In genomic region chr2:175690113-175690716, GRCh38 we compare ENCODE assay signal across 8 cellular contexts.
DNase-seq lines count a peak whose midpoint lies in the region; ATAC-seq and TF ChIP-seq lines count a peak whose summit lies in the region.

No MANE protein-coding gene starts in this region.

- no peak overlapping the region for H3K27ac Mint-ChIP-seq in CD4-positive, alpha-beta T cell

- H3K4me1 Mint-ChIP-seq in CD4-positive, alpha-beta T cell (ENCODE audit: low read depth): no peaks in the 10 kb centered on the region

- peaks cover 50% of the 10 kb centered on the region for H3K27me3 Mint-ChIP-seq in CD4-positive, alpha-beta T cell

- no peaks in the 10 kb centered on the region for H3K9me3 Mint-ChIP-seq in CD4-positive, alpha-beta T cell

- no peak for DNase-seq in CD4-positive, alpha-beta T cell
- DNase-seq in GM13977 (ENCODE audit: low spot score): peak; percentile 28
- DNase-seq in HT-29 (ENCODE audit: low spot score): peak; percentile 86
- DNase-seq in dedifferentiated amniotic fluid mesenchymal stem cell (ENCODE audit: extremely low spot score): peak; percentile 90
- peak; percentile 77 to 81 for DNase-seq in lung microvascular endothelial cell (ENCODE audit: low read depth in 2 of 2)

- H3K36me3 ChIP-seq in OCI-LY1 (ENCODE audit: insufficient read depth, low read length): no peaks in the 10 kb centered on the region

- no peaks in the 10 kb centered on the region for H3K4me1 ChIP-seq in OCI-LY1 (ENCODE audit: insufficient read depth, low read length, severe bottlenecking)

- H3K9ac ChIP-seq in OCI-LY1 (ENCODE audit: low read length): no peak overlapping the region

- H3K9me2 ChIP-seq in OCI-LY1 (ENCODE audit: low read depth, low read length): no peaks in the 10 kb centered on the region

- H3F3A ChIP-seq in OCI-LY1 (ENCODE audit: insufficient read depth, low read length): no peaks in the 10 kb centered on the region

- no peak overlapping the region for H3K4me3 Mint-ChIP-seq in CD4-positive, alpha-beta T cell

- CTCF ChIA-PET in CD4-positive, alpha-beta T cell (lab: Charles Lee): interaction anchor here (1.0 to 1.4 kb wide), 2 partner anchors 406 to 408 kb away, joined by 4 to 8 read pairs; no protein-coding TSS in a partner anchor

- peaks cover 7% of the 10 kb centered on the region for H3K27me3 ChIP-seq in CD4-positive, alpha-beta T cell (ENCODE audit: control insufficient read depth, insufficient read depth, low read length)
- no peaks in the 10 kb centered on the region for H3K27me3 ChIP-seq in OCI-LY1 (ENCODE audit: insufficient read depth, low read length)

- TF ChIP-seq CTCF in CD4-positive, alpha-beta T cell (IDR thresholded peaks at IDR 0.05): peak; percentile 71
- TF ChIP-seq CTCF in GM13977 (IDR thresholded peaks at IDR 0.05; ENCODE audit: extremely low read depth, insufficient read depth, missing control alignments) (peak; percentile 68), OCI-LY1 (IDR thresholded peaks at IDR 0.05; ENCODE audit: low read length) (peak; percentile 69)

- H3K27ac ChIP-seq in CD4-positive, alpha-beta T cell (ENCODE audit: low read depth, low read length): no peak overlapping the region
- no peak overlapping the region for H3K27ac ChIP-seq in OCI-LY1 (ENCODE audit: low read depth, low read length, poor library complexity, severe bottlenecking)

- in situ Hi-C loops in GM13977 (cut with MboI; ENCODE audit: low pct_unique_long_range_greater_than_20kb, low sequenced_read_pairs, unreplicated experiment): loop anchor here (25.0 kb wide), 1 partner anchor 397 kb away; the partner anchor contains the start of genes EVX2, HOXD12 and HOXD13

- H3K4me3 ChIP-seq in OCI-LY1 (ENCODE audit: low read depth, low read length, poor library complexity, severe bottlenecking): no peak overlapping the region

- H2AFZ ChIP-seq in OCI-LY1 (ENCODE audit: low read length): no peak overlapping the region

- POLR2A ChIA-PET in CD4-positive, alpha-beta T cell (lab: Charles Lee): interaction anchor here (1.0 kb wide), 1 partner anchor 407 kb away, joined by 7 read pairs; no protein-coding TSS in a partner anchor

- peak; percentile 55 for ATAC-seq in CD4-positive, alpha-beta T cell (ENCODE audit: poor library complexity)
- no peak for ATAC-seq in GM19324 (IDR thresholded peaks at IDR 0.05; ENCODE audit: low FRiP score, unreplicated experiment)
- ATAC-seq in HG02571 (IDR thresholded peaks at IDR 0.05; ENCODE audit: unreplicated experiment): no peak

- no peaks in the 10 kb centered on the region for H4K20me1 ChIP-seq in OCI-LY1 (ENCODE audit: insufficient read depth, low read length)

- H3K4me2 ChIP-seq in OCI-LY1 (ENCODE audit: low read length): no peak overlapping the region

- H3K36me3 Mint-ChIP-seq in CD4-positive, alpha-beta T cell (ENCODE audit: low read depth): no peaks in the 10 kb centered on the region

- no peaks in the 10 kb centered on the region for H3K9me3 ChIP-seq in CD4-positive, alpha-beta T cell (ENCODE audit: control insufficient read depth, low read length)
- H3K9me3 ChIP-seq in OCI-LY1 (ENCODE audit: low read length): no peaks in the 10 kb centered on the region

- intact Hi-C loops in CD4-positive, alpha-beta T cell (cut with DNase I, micrococcal nuclease): loop anchor here (1.0 to 2.0 kb wide), 2 partner anchors 407 to 947 kb away; no protein-coding TSS in a partner anchor

- no peaks in the 10 kb centered on the region for H3K79me2 ChIP-seq in OCI-LY1 (ENCODE audit: insufficient read depth, low read length)

Comparison
In these comparisons a context has a peak if more than half of its experiments do, and no peak if none do; other contexts are left out.
1. DNase-seq: peak in GM13977 (single experiment), HT-29 (single experiment), dedifferentiated amniotic fluid mesenchymal stem cell (single experiment) and lung microvascular endothelial cell (2 of 2); none in CD4-positive, alpha-beta T cell (0 of 10).
2. Peak in every context shown above with its lines, with median percentiles within 50 percentile points of each other: CTCF ChIP-seq.